8 cellular contexts compared by ENCODE assay signal in genomic region chr7:37833107-37833817, GRCh38. TPM values are rescaled to one million over a fixed set of nuclear protein-coding genes. Genes with fewer than 3 reads are reported as not detected.
A peak's percentile ranks its signal among the peaks of the same experiment; 100 is the strongest.
DNase-seq lines count a peak whose midpoint lies in the region; ATAC-seq and TF ChIP-seq lines count a peak whose summit lies in the region.

No MANE protein-coding gene starts in this region.

- no peaks in the 10 kb centered on the region for H3K27me3 ChIP-seq in right lobe of liver

- TF ChIP-seq CTCF in WI38 (IDR thresholded peaks at IDR 0.05; ENCODE audit: low read depth, low read length): no peak
- peak; percentile 64 for TF ChIP-seq CTCF in coronary artery (IDR thresholded peaks at IDR 0.05)
- peak; percentile 49 to 77 (median 70) for TF ChIP-seq CTCF in right lobe of liver (IDR thresholded peaks at IDR 0.05)

- H3K4me3 ChIP-seq in WI38 (ENCODE audit: low read depth, low read length): 0 out of 2 replicates have a peak overlapping the region, but pooled peaks have one; percentile 7
- H3K4me3 ChIP-seq in coronary artery: peak overlapping the region; percentile 54
- peak overlapping the region; percentile 1 to 34 (median 5) for H3K4me3 ChIP-seq in right lobe of liver

- DNase-seq in activated gamma-delta T cell treated with Interleukin-2 at 50 U/mL for 16 hours (peak; percentile 22), activated gamma-delta T cell (lab: John Stamatoyannopoulos, UW) (no peak), NCI-H146 treated with DMSO at 0.1 percent for 48 hours (lab: John Stamatoyannopoulos, UW; ENCODE audit: unreplicated experiment) (peak; percentile 6), coronary artery (ENCODE audit: low spot score) (no peak), right lobe of liver (peak in 2 of 3 donors; percentile 27 to 46)
- DNase-seq in stimulated activated CD4-positive, alpha-beta T cell treated with anti-CD3 and anti-CD28 coated beads, Interleukin-4, amount 100 ng/mL, for 4 hours: peak; percentile 23 to 24
- DNase-seq in NK-92 treated with Interleukin-12 subunit alpha and Interleukin-12 subunit beta, amount 100 ng/mL, for 24 hours (lab: John Stamatoyannopoulos, UW): no peak

- ATAC-seq in right lobe of liver: peak; percentile 68 to 82 (median 76)

- H3K9me3 ChIP-seq in right lobe of liver: no peaks in the 10 kb centered on the region

- 26% methylated on average over 19 of the region's 21 CpGs for WGBS in right lobe of liver (ENCODE audit: insufficient coverage, low coverage, low lambda C conversion rate, missing lambda C conversion rate)

- TF ChIP-seq POLR2A in right lobe of liver (IDR thresholded peaks at IDR 0.05): no peak

- H3K36me3 ChIP-seq in right lobe of liver: no peaks in the 10 kb centered on the region

- peaks cover 0 to 4% (median 0%) of the 10 kb centered on the region in 4 donors for H3K4me1 ChIP-seq in right lobe of liver

- intact Hi-C loops in right lobe of liver (cut with DNase I): no loop called here

- H3K27ac ChIP-seq in coronary artery: no peak overlapping the region
- H3K27ac ChIP-seq in right lobe of liver: no peak overlapping the region

RNA-seq across cellular contexts. Expression of gene NME8, which starts 15.1 kb away (rescaled TPM):
- under 1 TPM in 1 of 6 experiments, not detected in 5; 0.53 TPM for total RNA-seq in right lobe of liver

Comparison
In these comparisons a context has a peak if more than half of its experiments do, and no peak if none do; other contexts are left out.
1. DNase-seq: peak in activated gamma-delta T cell treated with Interleukin-2 at 50 U/mL for 16 hours (single experiment), NCI-H146 treated with DMSO at 0.1 percent for 48 hours (single experiment), right lobe of liver (2 of 3) and stimulated activated CD4-positive, alpha-beta T cell treated with anti-CD3 and anti-CD28 coated beads, Interleukin-4, amount 100 ng/mL, for 4 hours (2 of 2); none in activated gamma-delta T cell (single experiment), coronary artery (single experiment) and NK-92 treated with Interleukin-12 subunit alpha and Interleukin-12 subunit beta, amount 100 ng/mL, for 24 hours (single experiment).
2. Peak in every context shown above with its lines, with median percentiles within 50 percentile points of each other: H3K4me3 ChIP-seq.